8 cellular contexts compared by ENCODE assay signal in the genomic region with DNA sequence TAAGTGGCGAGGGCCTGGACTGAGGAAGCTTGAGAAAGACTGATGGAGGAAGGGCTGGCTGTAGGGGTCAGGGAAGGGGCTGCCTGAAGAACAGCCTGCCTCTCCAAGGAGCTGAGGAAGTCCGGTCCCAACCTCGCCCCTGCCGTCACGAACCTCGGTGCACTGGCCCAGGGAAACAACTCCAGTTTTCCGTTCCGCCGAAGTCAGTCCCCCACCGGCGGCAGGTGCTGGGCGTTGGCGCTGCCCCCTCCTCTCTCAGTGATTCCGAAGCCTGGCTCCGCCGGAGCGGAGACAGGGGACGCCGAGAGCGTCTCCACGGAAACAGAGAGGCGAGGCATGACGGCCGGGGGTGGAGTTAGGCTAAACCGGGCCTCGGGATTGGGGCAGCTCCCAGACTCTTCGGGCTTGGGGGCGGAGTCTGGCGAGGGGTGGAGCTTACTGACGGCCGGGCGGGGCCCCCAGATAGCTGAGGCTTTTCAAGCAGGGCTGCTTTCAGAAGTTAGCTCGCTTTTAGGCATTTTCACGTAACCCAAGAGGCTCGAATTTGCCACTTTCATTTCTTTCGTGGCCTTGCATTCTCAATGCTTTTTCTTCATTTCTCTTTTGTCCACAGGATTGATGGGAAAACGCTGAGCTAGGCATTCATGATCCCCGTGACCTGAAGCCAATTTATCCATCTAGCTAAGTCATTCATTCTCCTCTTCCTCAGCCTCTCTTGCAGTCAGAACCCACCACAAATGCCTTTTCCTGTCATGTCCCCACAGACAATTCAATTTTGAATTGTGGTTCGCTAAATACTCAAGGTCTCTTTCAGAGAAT. TPM values are rescaled to one million over a fixed set of nuclear protein-coding genes. Genes with fewer than 3 reads are reported as not detected.
DNase-seq lines count a peak whose midpoint lies in the region.

A gene with protein sequence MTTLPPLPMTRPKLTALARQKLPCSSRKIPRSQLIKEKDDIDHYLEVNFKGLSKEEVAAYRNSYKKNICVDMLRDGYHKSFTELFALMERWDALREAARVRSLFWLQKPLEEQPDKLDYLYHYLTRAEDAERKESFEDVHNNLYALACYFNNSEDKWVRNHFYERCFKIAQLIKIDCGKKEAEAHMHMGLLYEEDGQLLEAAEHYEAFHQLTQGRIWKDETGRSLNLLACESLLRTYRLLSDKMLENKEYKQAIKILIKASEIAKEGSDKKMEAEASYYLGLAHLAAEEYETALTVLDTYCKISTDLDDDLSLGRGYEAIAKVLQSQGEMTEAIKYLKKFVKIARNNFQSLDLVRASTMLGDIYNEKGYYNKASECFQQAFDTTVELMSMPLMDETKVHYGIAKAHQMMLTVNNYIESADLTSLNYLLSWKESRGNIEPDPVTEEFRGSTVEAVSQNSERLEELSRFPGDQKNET (minus strand): TSS at position 309 of the 819 bp plus-strand sequence. CDS start 5,969 bp downstream, outside the sequence.

- H3K27ac ChIP-seq in substantia nigra (ENCODE audit: low read depth, low read length, poor library complexity, severe bottlenecking): no peak within 1 kb of the TSS

- peak; percentile 90 for DNase-seq in EH (ENCODE audit: low read depth)
- DNase-seq in H4 (ENCODE audit: low spot score): peak; percentile 80
- DNase-seq in LoVo (ENCODE audit: low spot score): peak; percentile 86
- peak; percentile 75 for DNase-seq in SK-N-DZ (ENCODE audit: low spot score)
- peak; percentile 87 for DNase-seq in activated naive CD4-positive, alpha-beta T cell treated with anti-CD3 and anti-CD28 coated beads, Interleukin-2, amount 50 U/mL, for 16 hours
- DNase-seq in glomerular endothelial cell (ENCODE audit: extremely low read depth, low read depth, low spot score): peak; percentile 36
- peak; percentile 15 to 93 (median 78) for DNase-seq in nucleus accumbens (lab: John Stamatoyannopoulos, UW)
- DNase-seq in substantia nigra (lab: John Stamatoyannopoulos, UW): peak; percentile 14 to 93 (median 74)

RNA-seq across cellular contexts. Expression of the gene that starts here (rescaled TPM):
- not detected in 2 replicates for total RNA-seq in H4 (2014; rRNA removed; shearing (Covaris generic))
- not detected in 2 replicates for polyA plus RNA-seq in SK-N-DZ (2014; cell fraction: cytosol; rRNA removed)
- polyA plus RNA-seq in SK-N-DZ (2014; cell fraction: nucleus; rRNA removed): not detected in 2 replicates
- total RNA-seq in glomerular endothelial cell: 3.9 and 4.2 TPM in 2 replicates

Comparison
In these comparisons a context has a peak if more than half of its experiments do, and no peak if none do; other contexts are left out.
1. Peak in DNase-seq in H4; RNA of the gene not detected or under 1 TPM.
2. DNase-seq: peak in every context shown above with its lines; median percentile 90 in EH; 87 in activated naive CD4-positive, alpha-beta T cell treated with anti-CD3 and anti-CD28 coated beads, Interleukin-2, amount 50 U/mL, for 16 hours; 86 in LoVo; 80 in H4; 78 in nucleus accumbens; 75 in SK-N-DZ; 74 in substantia nigra; 36 in glomerular endothelial cell.